In genomic region chr19:40466219-40467006, GRCh38 we compare ENCODE assay signal across 8 cellular contexts. TPM values are rescaled to one million over a fixed set of nuclear protein-coding genes. Genes with fewer than 3 reads are reported as not detected.
A peak's percentile ranks its signal among the peaks of the same experiment; 100 is the strongest.
DNase-seq lines count a peak whose midpoint lies in the region; ATAC-seq and TF ChIP-seq lines count a peak whose summit lies in the region.

TSS of gene SPTBN4 (plus strand) at chr19:40467001. CDS start at chr19:40472622, 5,621 bp downstream.

- no peaks in the 10 kb centered on the region for H3K9me3 Mint-ChIP-seq in mesothelial cell of epicardium

- peak within 1 kb of the TSS; percentile 11 for H3K27ac Mint-ChIP-seq in mesothelial cell of epicardium

- ATAC-seq in HG02798 (IDR thresholded peaks at IDR 0.05; ENCODE audit: poor library complexity, unreplicated experiment) = peak; percentile 31

- H3K4me3 Mint-ChIP-seq in mesothelial cell of epicardium = peak within 1 kb of the TSS; percentile 72

- peak within 1 kb of the TSS; percentile 48 for H3K4me3 ChIP-seq in WI38 (ENCODE audit: low read depth, low read length)

- peaks cover 27% of the 10 kb centered on the region for H3K27me3 Mint-ChIP-seq in mesothelial cell of epicardium (ENCODE audit: low read depth)

- in situ Hi-C loops in G401 (cut with HindIII; ENCODE audit: low sequenced_read_pairs) = no loop called here

- TF ChIP-seq CTCF in WI38 (IDR thresholded peaks at IDR 0.05; ENCODE audit: low read depth, low read length) (no peak), mesothelial cell of epicardium (IDR thresholded peaks at IDR 0.05; ENCODE audit: unreplicated experiment) (no peak)

- DNase-seq in G401 (ENCODE audit: low spot score) (peak; percentile 38), mesothelial cell of epicardium (ENCODE audit: low spot score in 2 of 2, unreplicated experiment in 2 of 2) (no peak), NCI-H2171 treated with DMSO at 0.1 percent for 48 hours (lab: John Stamatoyannopoulos, UW) (no peak), cerebellar cortex (ENCODE audit: low spot score) (no peak)
- peak; percentile 47 to 49 for DNase-seq in stimulated activated CD8-positive, alpha-beta memory T cell treated with anti-CD3 and anti-CD28 coated beads, Interleukin-2, amount 100 ng/mL, for 1 hour (ENCODE audit: low read depth in 2 of 2)

- peak within 1 kb of the TSS; percentile 72 for H3K27ac ChIP-seq in cingulate gyrus (ENCODE audit: low read depth, low read length)

- peaks cover 23% of the 10 kb centered on the region for H3K4me1 Mint-ChIP-seq in mesothelial cell of epicardium

- H3K36me3 Mint-ChIP-seq in mesothelial cell of epicardium = no peaks in the 10 kb centered on the region

RNA-seq across cellular contexts. Expression of gene SPTBN4, which starts in this region (rescaled TPM):
- 3.8 and 4.5 TPM in 2 replicates for total RNA-seq in G401 (2014; rRNA removed; shearing (Covaris generic))
- total RNA-seq in mesothelial cell of epicardium = 1.5 to 3.4 TPM (median 1.7 TPM) in 3 replicates

Comparison
In these comparisons a context has a peak if more than half of its experiments do, and no peak if none do; other contexts are left out.
1. DNase-seq: peak in G401 (single experiment) and stimulated activated CD8-positive, alpha-beta memory T cell treated with anti-CD3 and anti-CD28 coated beads, Interleukin-2, amount 100 ng/mL, for 1 hour (2 of 2); none in mesothelial cell of epicardium (0 of 2), NCI-H2171 treated with DMSO at 0.1 percent for 48 hours (single experiment) and cerebellar cortex (single experiment).